Comparison of ENCODE assay signal across 21 cellular contexts in the genomic region with DNA sequence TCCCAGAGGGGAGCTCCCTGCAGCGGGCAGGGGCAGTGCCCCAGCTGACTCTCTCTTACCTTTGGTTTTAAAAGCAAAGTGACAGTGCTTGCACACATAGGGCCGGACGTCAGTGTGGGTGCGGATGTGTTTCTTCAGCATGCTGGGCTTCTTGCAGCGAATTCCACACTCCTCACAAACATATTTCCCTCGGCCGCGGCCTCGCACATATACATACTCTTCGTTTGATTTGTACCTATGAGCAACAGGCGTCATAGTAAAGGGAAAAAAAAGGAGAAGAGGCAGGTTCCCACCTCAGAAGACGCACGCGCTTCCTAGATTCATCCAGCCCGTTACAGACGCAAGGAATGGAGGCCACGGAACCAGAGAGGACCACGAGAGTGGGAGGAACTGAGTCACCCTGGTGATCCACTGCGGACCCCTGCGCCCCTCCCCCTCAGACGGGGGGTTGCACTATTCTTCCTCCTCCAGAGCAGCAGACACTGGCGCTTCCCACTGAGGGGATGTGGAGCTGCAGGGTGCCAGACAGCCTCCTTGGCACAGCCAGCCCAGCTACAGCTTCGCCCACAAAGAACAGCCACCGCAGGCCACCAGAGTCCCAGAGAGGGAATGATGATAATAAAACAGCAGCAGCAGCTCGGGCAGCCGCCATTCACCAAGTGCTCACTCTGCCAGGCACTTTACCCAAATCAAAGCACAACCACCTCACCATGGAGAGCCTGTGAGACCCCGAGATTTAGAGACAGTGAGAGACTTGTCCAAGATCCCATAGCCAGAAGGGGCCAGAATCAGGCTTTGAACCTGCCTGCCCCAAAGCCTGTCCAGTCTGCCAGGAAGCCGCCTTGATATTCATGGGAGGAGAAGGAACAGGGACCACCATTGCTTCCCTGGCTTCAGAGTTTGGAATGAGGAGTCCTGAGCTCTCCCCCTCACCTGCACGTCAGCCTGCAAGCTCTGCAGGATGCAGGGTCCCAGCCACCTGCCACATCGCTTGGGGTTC. TPM values are rescaled to one million over a fixed set of nuclear protein-coding genes. Genes with fewer than 3 reads are reported as not detected.
A peak's percentile ranks its signal among the peaks of the same experiment; 100 is the strongest.
DNase-seq lines count a peak whose midpoint lies in the region; ATAC-seq and TF ChIP-seq lines count a peak whose summit lies in the region.
"Had no signal": no experiment of that assay in that cellular context is flagged by ENCODE, and none has a peak within 500 bp of the region (broad histone marks: within the 10 kb centered on the region; RNA-seq: fewer than 3 reads in every experiment).

No MANE protein-coding gene starts in this region.

- H3K9me3 Mint-ChIP-seq in activated naive CD8-positive, alpha-beta T cell (ENCODE audit: low read depth) = no peaks in the 10 kb centered on the region
- H3K9me3 Mint-ChIP-seq in activated naive CD8-positive, alpha-beta T cell treated with anti-CD3 and anti-CD28 coated beads, Interleukin-2, amount 50 U/mL, for 24 hours = peaks cover 6% of the 10 kb centered on the region
- H3K9me3 Mint-ChIP-seq: CD4-positive, CD25-positive, alpha-beta regulatory T cell; CD8-positive, alpha-beta memory T cell had no signal

- H2BK12ac ChIP-seq in neuronal stem cell (ENCODE audit: low read length) = no peak overlapping the region

- H2BK120ac ChIP-seq in neuronal stem cell (ENCODE audit: low read depth, low read length) = no peak overlapping the region

- POLR2A ChIA-PET in RWPE1 (lab: Yijun Ruan, JAX; ENCODE audit: low non-redundant PET) = no interaction called here

- peaks cover 0 to 19% of the 10 kb centered on the region in 2 donors for H3K9me3 ChIP-seq in neuronal stem cell (replicated peaks in 1 of 2; ENCODE audit: control insufficient read depth in 2 of 2, insufficient read depth in 1 of 2, low read depth in 1 of 2, low read length in 2 of 2)
- no peaks in the 10 kb centered on the region for H3K9me3 ChIP-seq in sigmoid colon
- H3K9me3 ChIP-seq: BE2C had no signal

- no peaks in the 10 kb centered on the region for H3K27me3 ChIP-seq in neuronal stem cell (ENCODE audit: control insufficient read depth in 3 of 3, insufficient read depth in 3 of 3, low read depth in 1 of 3, low read length in 3 of 3)
- no peaks in the 10 kb centered on the region for H3K27me3 ChIP-seq in sigmoid colon
- H3K27me3 ChIP-seq: BE2C had no signal

- no peak overlapping the region for H4K91ac ChIP-seq in neuronal stem cell (ENCODE audit: low read depth, low read length, poor library complexity)

- no peaks in the 10 kb centered on the region for H3K27me3 Mint-ChIP-seq in activated naive CD8-positive, alpha-beta T cell
- H3K27me3 Mint-ChIP-seq in activated naive CD8-positive, alpha-beta T cell treated with anti-CD3 and anti-CD28 coated beads, Interleukin-2, amount 50 U/mL, for 24 hours = no peaks in the 10 kb centered on the region
- H3K27me3 Mint-ChIP-seq: CD4-positive, CD25-positive, alpha-beta regulatory T cell; CD8-positive, alpha-beta memory T cell had no signal

- no peak for TF ChIP-seq EP300 in sigmoid colon (IDR thresholded peaks at IDR 0.05)

- H3K4me3 ChIP-seq in neuronal stem cell (ENCODE audit: low read length in 2 of 2) = no peak overlapping the region
- H3K4me3 ChIP-seq in sigmoid colon = no peak overlapping the region
- H3K4me3 ChIP-seq: GM12878 had no signal

- H4K8ac ChIP-seq in neuronal stem cell (ENCODE audit: low read depth, low read length) = no peak overlapping the region

- H3K14ac ChIP-seq in neuronal stem cell (ENCODE audit: low read length) = no peak overlapping the region

- peak overlapping the region; percentile 27 for H2AK5ac ChIP-seq in neuronal stem cell (ENCODE audit: low read depth, low read length)

- intact Hi-C loops in sigmoid colon (cut with DNase I) = no loop called here

- H2BK5ac ChIP-seq in neuronal stem cell (ENCODE audit: low read length) = no peak overlapping the region

- no peak overlapping the region for H3K4me3 Mint-ChIP-seq in activated naive CD8-positive, alpha-beta T cell
- H3K4me3 Mint-ChIP-seq in activated naive CD8-positive, alpha-beta T cell treated with anti-CD3 and anti-CD28 coated beads, Interleukin-2, amount 50 U/mL, for 24 hours = no peak overlapping the region

- no peak overlapping the region for H3K9ac ChIP-seq in neuronal stem cell (ENCODE audit: low read depth, low read length, poor library complexity)

- H3K36me3 ChIP-seq in neuronal stem cell (replicated peaks in 1 of 2; ENCODE audit: control insufficient read depth in 2 of 2, insufficient read depth in 2 of 2, low read length in 2 of 2) = no peaks in the 10 kb centered on the region
- no peaks in the 10 kb centered on the region for H3K36me3 ChIP-seq in sigmoid colon
- H3K36me3 ChIP-seq: BE2C had no signal

- CTCF ChIA-PET in RWPE1 (lab: Yijun Ruan, JAX) = interaction anchor here (0.6 to 1.8 kb wide), 3 partner anchors 8 to 30 kb away, joined by 3 to 6 read pairs (median 3); no protein-coding TSS in a partner anchor

- peaks cover 5 to 14% of the 10 kb centered on the region in 2 donors for H3K4me1 ChIP-seq in neuronal stem cell (ENCODE audit: control insufficient read depth in 2 of 2, insufficient read depth in 1 of 2, low read depth in 1 of 2, low read length in 2 of 2)
- no peaks in the 10 kb centered on the region for H3K4me1 ChIP-seq in sigmoid colon
- H3K4me1 ChIP-seq: BE2C had no signal

- no peak overlapping the region for H2BK15ac ChIP-seq in neuronal stem cell (ENCODE audit: low read length)

- no peak for TF ChIP-seq CTCF in RWPE1 (conservative IDR thresholded peaks at IDR 0.05; ENCODE audit: low read depth)
- no peak for TF ChIP-seq CTCF in sigmoid colon (IDR thresholded peaks at IDR 0.05)

- peaks cover 1% of the 10 kb centered on the region for H3K79me1 ChIP-seq in neuronal stem cell (ENCODE audit: low read depth, low read length)

- TF ChIP-seq POLR2A in sigmoid colon (IDR thresholded peaks at IDR 0.05) = no peak

- no peak overlapping the region for H2AFZ ChIP-seq in neuronal stem cell (ENCODE audit: low read length)

- peak overlapping the region; percentile 54 for H3K18ac ChIP-seq in neuronal stem cell (ENCODE audit: low read length)

- ATAC-seq in activated naive CD8-positive, alpha-beta T cell treated with anti-CD3 and anti-CD28 coated beads, Interleukin-2, amount 50 U/mL, for 24 hours = no peak
- ATAC-seq: GM12878, HCT116, HepG2 had no signal

- DNase-seq in activated naive CD8-positive, alpha-beta T cell treated with anti-CD3 and anti-CD28 coated beads, Interleukin-2, amount 50 U/mL, for 24 hours = no peak
- DNase-seq in RWPE1 (ENCODE audit: low spot score) (no peak), neuronal stem cell (ENCODE audit: low spot score) (no peak), sigmoid colon (no peak), NCI-H1105 treated with DMSO at 0.1 percent for 48 hours (lab: John Stamatoyannopoulos, UW) (no peak), substantia nigra (lab: John Stamatoyannopoulos, UW) (no peak)
- DNase-seq: ACHN; BE2C; C1 segment of cervical spinal cord; CD4-positive, CD25-positive, alpha-beta regulatory T cell; CD8-positive, alpha-beta memory T cell; COR-L47; DMS 273 treated with DMSO at 0.1 percent for 48 hours; DND-41; EL; GOT3; H7 had no signal

- H3K36me3 Mint-ChIP-seq in activated naive CD8-positive, alpha-beta T cell = peaks cover 7% of the 10 kb centered on the region
- peaks cover 35% of the 10 kb centered on the region for H3K36me3 Mint-ChIP-seq in activated naive CD8-positive, alpha-beta T cell treated with anti-CD3 and anti-CD28 coated beads, Interleukin-2, amount 50 U/mL, for 24 hours (ENCODE audit: low read depth)

- H3K4me2 ChIP-seq in neuronal stem cell (ENCODE audit: insufficient read depth, low read length, poor library complexity, severe bottlenecking) = no peak overlapping the region

- WGBS in neuronal stem cell (ENCODE audit: extremely low coverage in 2 of 2, insufficient read length in 2 of 2, insufficient replicate concordance in 1 of 2), 2 donors = no CpG with 5 or more reads among the region's 30 CpGs
- 92% methylated on average over 30 of the region's 30 CpGs for WGBS in sigmoid colon, 2 donors

- no peak overlapping the region for H3K23ac ChIP-seq in neuronal stem cell (ENCODE audit: low read depth, low read length, poor library complexity)

- peak overlapping the region; percentile 10; the same call in 1 of the 2 replicates for H3K27ac ChIP-seq in RWPE1
- H3K27ac ChIP-seq in neuronal stem cell (replicated peaks; ENCODE audit: low read length) = no peak overlapping the region
- H3K27ac ChIP-seq in sigmoid colon = no peak overlapping the region
- no peak overlapping the region for H3K27ac ChIP-seq in substantia nigra (ENCODE audit: low read depth, low read length, poor library complexity, severe bottlenecking)

- peak overlapping the region; percentile 41 for H3K27ac Mint-ChIP-seq in activated naive CD8-positive, alpha-beta T cell
- no peak overlapping the region for H3K27ac Mint-ChIP-seq in activated naive CD8-positive, alpha-beta T cell treated with anti-CD3 and anti-CD28 coated beads, Interleukin-2, amount 50 U/mL, for 24 hours

- H3K4me1 Mint-ChIP-seq in activated naive CD8-positive, alpha-beta T cell (ENCODE audit: low read depth) = peaks cover 2% of the 10 kb centered on the region
- no peaks in the 10 kb centered on the region for H3K4me1 Mint-ChIP-seq in activated naive CD8-positive, alpha-beta T cell treated with anti-CD3 and anti-CD28 coated beads, Interleukin-2, amount 50 U/mL, for 24 hours

- H3K4ac ChIP-seq in neuronal stem cell (ENCODE audit: low read length) = no peak overlapping the region

RNA-seq across cellular contexts. Expression of a gene that starts 40.5 kb away (rescaled TPM):
- polyA plus RNA-seq in neuronal stem cell (2013, experiment 1 of 2) = 0.04 TPM
- not detected for polyA plus RNA-seq in neuronal stem cell (2013, experiment 2 of 2)
- 1 to 10 TPM in 1 of 4 donors, not detected in 3; 2.2 TPM for total RNA-seq in sigmoid colon
- 1 to 10 TPM in 1 of 3 donors, under 1 TPM in 2; 0.57 to 4.8 (median 0.92) TPM for polyA plus RNA-seq in sigmoid colon
- total RNA-seq: CD8-positive, alpha-beta memory T cell; HepG2 had no signal
- polyA plus RNA-seq: CD4-positive, CD25-positive, alpha-beta regulatory T cell; CD8-positive, alpha-beta memory T cell; HepG2 had no signal
